In genomic region chr9:70948744-70949143, GRCh38 we compare ENCODE assay signal across 22 cellular contexts.
A peak's percentile ranks its signal among the peaks of the same experiment; 100 is the strongest.
DNase-seq lines count a peak whose midpoint lies in the region; ATAC-seq, FAIRE-seq and TF ChIP-seq lines count a peak whose summit lies in the region.
"Had no signal": no experiment of that assay in that cellular context is flagged by ENCODE, and none has a peak within 500 bp of the region (broad histone marks: within the 10 kb centered on the region; RNA-seq: fewer than 3 reads in every experiment).

No MANE protein-coding gene starts in this region.

- no peak for TF ChIP-seq EP300 in A549 (IDR thresholded peaks at IDR 0.05)

- no peak for FAIRE-seq in A549 (lab: Jason Lieb, UNC)
- FAIRE-seq: D721Med, GM12878, GM18507 had no signal

- no peak for DNase-seq in A549 (ENCODE audit: low read depth in 1 of 2, low spot score in 1 of 2)
- DNase-seq in Calu3 = no peak
- DNase-seq in OCI-M1 (lab: John Stamatoyannopoulos, UW) = peak; percentile 2
- no peak for DNase-seq in dermis blood vessel endothelial cell
- DNase-seq: Caco-2; CD4-positive, CD25-positive, alpha-beta regulatory T cell; CD8-positive, alpha-beta T cell; DMS 273 treated with DMSO at 0.1 percent for 48 hours; DMS79; EL; GDM1; GOT3; HFFc6 had no signal

- BruUV-seq in Calu3 (replicated peaks; lab: Mats Ljungman, UMichigan) = no TSS peak

- H3K27ac ChIP-seq in A549 = no peak overlapping the region
- H3K27ac ChIP-seq: BLaER1, C4-2B had no signal

- intact Hi-C loops in Calu3 (cut with micrococcal nuclease; ENCODE audit: unreplicated experiment) = no loop called here

- no peaks in the 10 kb centered on the region for H3K4me1 ChIP-seq in A549
- H3K4me1 ChIP-seq: Caco-2 had no signal

- H3K4me3 ChIP-seq in A549 = no peak overlapping the region
- H3K4me3 ChIP-seq: BLaER1, GM12878, HAP-1 had no signal

- no peaks in the 10 kb centered on the region for H3K9me3 Mint-ChIP-seq in Calu3 (ENCODE audit: low read depth, unreplicated experiment)
- H3K9me3 Mint-ChIP-seq: CD8-positive, alpha-beta T cell; HFFc6 had no signal

- TF ChIP-seq POLR2A in A549 (IDR thresholded peaks at IDR 0.05; ENCODE audit: low read length) (no peak), GM18505 (IDR thresholded peaks at IDR 0.05; ENCODE audit: borderline replicate concordance, extremely low read depth, insufficient read depth, insufficient read length) (no peak)

- no peak overlapping the region for H3K4me2 ChIP-seq in A549

- ATAC-seq in A549 = no peak
- no peak for ATAC-seq in GM21619 (IDR thresholded peaks at IDR 0.05; ENCODE audit: unreplicated experiment)
- no peak for ATAC-seq in GM18505 (IDR thresholded peaks at IDR 0.05; ENCODE audit: unreplicated experiment)
- ATAC-seq: CD8-positive, alpha-beta T cell had no signal

- no peaks in the 10 kb centered on the region for H3K36me3 Mint-ChIP-seq in Calu3 (ENCODE audit: insufficient read depth, unreplicated experiment)
- H3K36me3 Mint-ChIP-seq: CD4-positive, CD25-positive, alpha-beta regulatory T cell; CD8-positive, alpha-beta T cell had no signal

- no peak for TF ChIP-seq CTCF in A549 (IDR thresholded peaks at IDR 0.05)
- TF ChIP-seq CTCF in Calu3 (IDR thresholded peaks at IDR 0.05; ENCODE audit: unreplicated experiment) = no peak

- WGBS in A549 (ENCODE audit: missing lambda C conversion rate) = 0% methylated on average over 1 of the region's 1 CpG

- no peaks in the 10 kb centered on the region for H3K9me3 ChIP-seq in A549
- H3K9me3 ChIP-seq: BLaER1, Caco-2, HAP-1 had no signal

- H3K4me1 Mint-ChIP-seq in Calu3 (ENCODE audit: low read depth, unreplicated experiment) = peaks cover 40% of the 10 kb centered on the region
- H3K4me1 Mint-ChIP-seq: B cell; CD4-positive, CD25-positive, alpha-beta regulatory T cell had no signal

- no peak overlapping the region for H3K4me3 Mint-ChIP-seq in Calu3 (ENCODE audit: low read depth, unreplicated experiment)
- H3K4me3 Mint-ChIP-seq: B cell; CD4-positive, CD25-positive, alpha-beta regulatory T cell; CD8-positive, alpha-beta T cell; HFFc6 had no signal

- H3K27ac Mint-ChIP-seq in Calu3 (ENCODE audit: unreplicated experiment) = peak overlapping the region; percentile 3
- H3K27ac Mint-ChIP-seq: B cell; CD4-positive, CD25-positive, alpha-beta regulatory T cell; CD8-positive, alpha-beta T cell; HFFc6 had no signal

- CTCF ChIA-PET in A549 (lab: Yijun Ruan, JAX) = no interaction called here
- CTCF ChIA-PET in Calu3 (lab: Charles Lee) = no interaction called here

- no peaks in the 10 kb centered on the region for H3K27me3 Mint-ChIP-seq in Calu3 (ENCODE audit: unreplicated experiment)
- H3K27me3 Mint-ChIP-seq: CD4-positive, CD25-positive, alpha-beta regulatory T cell had no signal

- POLR2A ChIA-PET in A549 (lab: Yijun Ruan, JAX) = no interaction called here

- TF ChIP-seq RAD21 in A549 (conservative IDR thresholded peaks at IDR 0.05 in 1 of 2, IDR thresholded peaks at IDR 0.05 in 1 of 2) = no peak

TF ChIP-seq in A549, 52 proteins besides CTCF, POLR2A, EP300 and RAD21:
- TF ChIP-seq MAZ (IDR thresholded peaks at IDR 0.05; ENCODE audit: borderline replicate concordance, low read depth, low read length) = no peak
- no peak for TF ChIP-seq ATOH8 (CRISPR knock-in tag; IDR thresholded peaks at IDR 0.05; ENCODE audit: low read depth)
- peak; percentile 57 for TF ChIP-seq MAFK (IDR thresholded peaks at IDR 0.05; ENCODE audit: partially characterized antibody)
